Comparison of ENCODE assay signal across 1 cellular context in the genomic region with DNA sequence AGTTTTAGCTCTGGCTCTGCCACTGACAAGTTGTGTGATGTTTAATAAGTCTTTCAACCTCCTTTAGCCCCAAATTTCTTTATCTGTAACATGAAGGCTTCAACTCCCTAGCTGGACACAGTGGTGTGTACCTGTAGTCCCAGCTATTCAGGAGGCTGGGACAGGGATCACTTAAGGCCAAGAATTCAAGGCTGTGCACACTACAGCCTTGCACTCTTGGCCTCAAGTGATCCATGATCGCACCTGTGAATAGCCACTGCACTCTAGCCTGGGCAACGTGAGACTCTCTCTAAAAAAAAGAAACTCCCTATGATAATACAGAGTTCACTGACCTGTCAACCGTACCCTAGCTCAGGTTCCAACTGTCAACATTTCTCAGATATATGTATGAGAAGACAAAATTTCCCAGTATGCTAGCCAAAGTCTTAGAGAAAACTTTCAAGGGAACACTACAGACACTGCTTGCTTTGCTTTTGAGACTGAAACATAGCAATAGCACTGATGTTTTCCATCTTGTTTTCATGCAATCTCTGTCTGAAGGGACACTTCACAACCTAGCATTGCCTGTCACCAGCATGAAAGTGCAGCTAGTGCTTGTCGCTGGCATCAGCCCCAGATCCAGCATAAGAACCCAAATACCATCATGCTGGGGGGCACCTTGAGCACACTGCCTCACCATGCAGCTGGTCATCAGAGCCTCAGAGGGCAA.
TF ChIP-seq lines count a peak whose summit lies in the region.

No MANE protein-coding gene starts in this region.

TF ChIP-seq in GM12878, 131 proteins besides CTCF, POLR2A, EP300 and RAD21 (continued from another document):
- TF ChIP-seq ATF3 (IDR thresholded peaks at IDR 0.05; ENCODE audit: borderline replicate concordance, extremely low read depth, low read depth, low read length) (no peak), E2F4 (IDR thresholded peaks at IDR 0.05; ENCODE audit: low read depth, low read length) (no peak), FOXM1 (IDR thresholded peaks at IDR 0.05; ENCODE audit: low read depth, low read length) (no peak), TBL1XR1 (IDR thresholded peaks at IDR 0.05; ENCODE audit: low read depth, low read length) (no peak), KAT2A (conservative IDR thresholded peaks at IDR 0.05; ENCODE audit: control insufficient read depth, low read depth, low read length) (no peak), NFIC (IDR thresholded peaks at IDR 0.05; ENCODE audit: low read depth, low read length) (no peak), JUND (IDR thresholded peaks at IDR 0.05; ENCODE audit: low read depth, low read length) (no peak), YBX1 (IDR thresholded peaks at IDR 0.05) (no peak), MAX (IDR thresholded peaks at IDR 0.05; ENCODE audit: low read depth, low read length) (no peak), RAD51 (IDR thresholded peaks at IDR 0.05) (no peak)
- TF ChIP-seq, protein P1, sequence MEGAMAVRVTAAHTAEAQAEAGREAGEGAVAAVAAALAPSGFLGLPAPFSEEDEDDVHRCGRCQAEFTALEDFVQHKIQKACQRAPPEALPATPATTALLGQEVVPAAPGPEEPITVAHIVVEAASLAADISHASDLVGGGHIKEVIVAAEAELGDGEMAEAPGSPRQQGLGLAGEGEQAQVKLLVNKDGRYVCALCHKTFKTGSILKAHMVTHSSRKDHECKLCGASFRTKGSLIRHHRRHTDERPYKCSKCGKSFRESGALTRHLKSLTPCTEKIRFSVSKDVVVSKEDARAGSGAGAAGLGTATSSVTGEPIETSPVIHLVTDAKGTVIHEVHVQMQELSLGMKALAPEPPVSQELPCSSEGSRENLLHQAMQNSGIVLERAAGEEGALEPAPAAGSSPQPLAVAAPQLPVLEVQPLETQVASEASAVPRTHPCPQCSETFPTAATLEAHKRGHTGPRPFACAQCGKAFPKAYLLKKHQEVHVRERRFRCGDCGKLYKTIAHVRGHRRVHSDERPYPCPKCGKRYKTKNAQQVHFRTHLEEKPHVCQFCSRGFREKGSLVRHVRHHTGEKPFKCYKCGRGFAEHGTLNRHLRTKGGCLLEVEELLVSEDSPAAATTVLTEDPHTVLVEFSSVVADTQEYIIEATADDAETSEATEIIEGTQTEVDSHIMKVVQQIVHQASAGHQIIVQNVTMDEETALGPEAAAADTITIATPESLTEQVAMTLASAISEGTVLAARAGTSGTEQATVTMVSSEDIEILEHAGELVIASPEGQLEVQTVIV (IDR thresholded peaks at IDR 0.05; ENCODE audit: borderline replicate concordance, partially characterized antibody), result no peak
- TF ChIP-seq, protein P2, sequence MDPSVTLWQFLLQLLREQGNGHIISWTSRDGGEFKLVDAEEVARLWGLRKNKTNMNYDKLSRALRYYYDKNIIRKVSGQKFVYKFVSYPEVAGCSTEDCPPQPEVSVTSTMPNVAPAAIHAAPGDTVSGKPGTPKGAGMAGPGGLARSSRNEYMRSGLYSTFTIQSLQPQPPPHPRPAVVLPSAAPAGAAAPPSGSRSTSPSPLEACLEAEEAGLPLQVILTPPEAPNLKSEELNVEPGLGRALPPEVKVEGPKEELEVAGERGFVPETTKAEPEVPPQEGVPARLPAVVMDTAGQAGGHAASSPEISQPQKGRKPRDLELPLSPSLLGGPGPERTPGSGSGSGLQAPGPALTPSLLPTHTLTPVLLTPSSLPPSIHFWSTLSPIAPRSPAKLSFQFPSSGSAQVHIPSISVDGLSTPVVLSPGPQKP (IDR thresholded peaks at IDR 0.05; ENCODE audit: low read depth, low read length), result no peak
